In genomic region chr18:35326695-35327387, GRCh38 we compare ENCODE assay signal across 16 cellular contexts.
"Had no signal": no experiment of that assay in that cellular context is flagged by ENCODE, and none has a peak within 500 bp of the region (broad histone marks: within the 10 kb centered on the region; RNA-seq: fewer than 3 reads in every experiment).

No MANE protein-coding gene starts in this region.

- H3K4me1 ChIP-seq: esophagus muscularis mucosa had no signal

- H3K27ac Mint-ChIP-seq: activated T-helper 2 cell treated with anti-CD3 and anti-CD28 coated beads, Interferon-gamma antibody, Interleukin-2, Interleukin-4, amounts not matched to agents 10 μg/mL and 5 μg/mL and 100 μg/mL, durations not matched to agents 14 hours and 24 hours and 36 hours; memory B cell; natural killer cell; stimulated activated memory B cell treated with anti-CD40 and anti-IgM and Interleukin-4, amounts not matched to agents 10 μg/mL and 1 μg/mL and 100 μg/mL, for 72 hours had no signal

- H3K4me3 Mint-ChIP-seq: memory B cell; natural killer cell; stimulated activated memory B cell treated with anti-CD40 and anti-IgM and Interleukin-4, amounts not matched to agents 10 μg/mL and 1 μg/mL and 100 μg/mL, for 72 hours had no signal

- ATAC-seq: activated CD4-positive, CD25-positive, alpha-beta regulatory T cell treated with anti-CD3 and anti-CD28 coated beads, Interleukin-2, amount 50 U/mL, for 24 hours; left ventricle myocardium superior; natural killer cell; stimulated activated memory B cell treated with anti-CD40 and anti-IgM and Interleukin-4, amounts not matched to agents 10 μg/mL and 1 μg/mL and 100 μg/mL, for 72 hours had no signal

- H2AFZ ChIP-seq: hepatocyte had no signal

- H3K4me2 ChIP-seq: hepatocyte had no signal

- H3K4me1 Mint-ChIP-seq: memory B cell; natural killer cell; stimulated activated memory B cell treated with anti-CD40 and anti-IgM and Interleukin-4, amounts not matched to agents 10 μg/mL and 1 μg/mL and 100 μg/mL, for 72 hours had no signal

- H3K36me3 ChIP-seq: cardiac muscle cell had no signal

- H3K9me3 Mint-ChIP-seq: natural killer cell had no signal

- DNase-seq: activated CD4-positive, alpha-beta T cell treated with anti-CD3 and anti-CD28 coated beads, Interleukin-2, amount 50 U/mL, for 4 hours; activated naive CD4-positive, alpha-beta T cell treated with anti-CD3 and anti-CD28 coated beads, Interleukin-2, amount 50 U/mL, for 16 hours; dorsolateral prefrontal cortex; left ventricle myocardium superior; natural killer cell; nucleus accumbens; posterior cingulate gyrus; retina; T-helper 9 cell had no signal

- H3K9me3 ChIP-seq: esophagus muscularis mucosa had no signal

- H3K4me3 ChIP-seq: cardiac muscle cell, dorsolateral prefrontal cortex, esophagus muscularis mucosa, hepatocyte had no signal

- H3K27me3 Mint-ChIP-seq: memory B cell; stimulated activated memory B cell treated with anti-CD40 and anti-IgM and Interleukin-4, amounts not matched to agents 10 μg/mL and 1 μg/mL and 100 μg/mL, for 72 hours had no signal

- H3K79me2 ChIP-seq: hepatocyte had no signal

- H3K36me3 Mint-ChIP-seq: natural killer cell had no signal

- H3K27me3 ChIP-seq: cardiac muscle cell, dorsolateral prefrontal cortex, esophagus muscularis mucosa, hepatocyte had no signal

- H3K27ac ChIP-seq: cardiac muscle cell, dorsolateral prefrontal cortex, esophagus muscularis mucosa, hepatocyte had no signal
